8 cellular contexts compared by ENCODE assay signal in the genomic region with DNA sequence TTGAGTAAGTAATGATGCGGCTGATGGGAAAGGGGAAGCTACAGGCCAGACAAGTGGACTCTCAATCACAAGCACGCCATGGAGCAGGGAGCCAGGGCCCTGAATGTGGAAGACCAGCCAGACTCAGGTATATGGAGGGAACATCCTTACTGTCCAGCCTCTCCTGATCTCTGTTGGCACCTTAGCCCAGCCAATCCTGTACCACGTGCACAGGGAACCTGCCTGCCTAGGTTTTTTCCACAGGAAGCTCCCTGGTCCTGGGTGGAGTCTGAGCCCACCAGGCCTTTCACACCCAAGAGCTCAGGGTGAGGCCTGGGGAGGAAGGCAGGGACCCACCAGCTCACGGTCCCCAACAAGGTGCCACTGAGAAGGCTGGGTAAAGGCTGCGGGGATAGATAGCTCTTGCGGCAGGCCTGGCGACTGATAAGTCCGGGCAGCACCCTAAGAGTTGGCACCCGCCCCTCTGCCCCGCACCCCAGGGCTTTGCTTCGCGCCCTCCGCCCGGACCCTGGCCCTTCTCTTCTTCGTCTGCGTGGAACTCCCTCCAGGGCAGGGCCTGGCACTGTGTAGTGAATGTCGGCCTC. TPM values are rescaled to one million over a fixed set of nuclear protein-coding genes. Genes with fewer than 3 reads are reported as not detected.
DNase-seq lines count a peak whose midpoint lies in the region; ATAC-seq and TF ChIP-seq lines count a peak whose summit lies in the region.

No MANE protein-coding gene starts in this region.

- POLR2A ChIA-PET in Caco-2 (lab: Charles Lee): interaction anchor here (0.8 to 1.1 kb wide), 2 partner anchors 133 to 257 kb away, joined by 4 to 14 read pairs; no protein-coding TSS in a partner anchor

- TF ChIP-seq CTCF in Caco-2 (IDR thresholded peaks at IDR 0.05; ENCODE audit: insufficient read depth in 1 of 2, low read depth in 1 of 2, low read length in 1 of 2, severe bottlenecking in 1 of 2, unreplicated experiment in 1 of 2): no peak
- no peak for TF ChIP-seq CTCF in vagina (IDR thresholded peaks at IDR 0.05)

- H4K8ac ChIP-seq in mesenchymal stem cell (ENCODE audit: low read length): peak overlapping the region; percentile 42

- TSS peak; percentile 73 for BruUV-seq in Caco-2 (replicated peaks; lab: Mats Ljungman, UMichigan)

- peak overlapping the region; percentile 74 for H4K91ac ChIP-seq in mesenchymal stem cell (ENCODE audit: low read length)

- H3K4ac ChIP-seq in mesenchymal stem cell (ENCODE audit: low read depth in 1 of 2, low read length in 2 of 2): peak overlapping the region; percentile 10 to 85

- H3K9ac ChIP-seq in HUES6 (ENCODE audit: low read length) (peak overlapping the region; percentile 80), mesenchymal stem cell (ENCODE audit: low read length) (peak overlapping the region; percentile 90)

- H3K4me1 Mint-ChIP-seq in Caco-2 (ENCODE audit: low read depth, unreplicated experiment): peaks cover 18% of the 10 kb centered on the region

- DNase-seq in Caco-2: peak; percentile 51 to 59
- peak; percentile 20 to 68 for DNase-seq in T47D (ENCODE audit: low read depth in 1 of 2, low spot score in 1 of 2)
- DNase-seq in mesenchymal stem cell: peak; percentile 53
- no peak for DNase-seq in vagina (ENCODE audit: extremely low spot score in 2 of 2)
- DNase-seq in putamen (ENCODE audit: low spot score): no peak
- no peak for DNase-seq in C1 segment of cervical spinal cord (lab: John Stamatoyannopoulos, UW)

- 16% methylated on average over 17 of the region's 17 CpGs for WGBS in mesenchymal stem cell

- ATAC-seq in GM21381 (IDR thresholded peaks at IDR 0.05; ENCODE audit: unreplicated experiment): no peak

- H3K27me3 ChIP-seq in Caco-2 (replicated peaks; ENCODE audit: control insufficient read depth, insufficient read depth, low read length) (no peaks in the 10 kb centered on the region), HUES6 (ENCODE audit: control insufficient read depth, insufficient read depth, low read length) (no peaks in the 10 kb centered on the region), mesenchymal stem cell (ENCODE audit: control insufficient read depth in 1 of 2, insufficient read depth in 1 of 2, low read length in 2 of 2) (peaks cover 0 to 11% of the 10 kb centered on the region in 2 experiments), vagina (no peaks in the 10 kb centered on the region)

- H3K27ac Mint-ChIP-seq in Caco-2 (ENCODE audit: unreplicated experiment): peak overlapping the region; percentile 96

- TF ChIP-seq POLR2A in vagina (IDR thresholded peaks at IDR 0.05): no peak

- H3K79me1 ChIP-seq in mesenchymal stem cell (replicated peaks; ENCODE audit: low read length, poor library complexity, severe bottlenecking): peaks cover 39% of the 10 kb centered on the region

- no peak overlapping the region for H2BK120ac ChIP-seq in mesenchymal stem cell (ENCODE audit: low read depth, low read length)

- peak overlapping the region; percentile 11 to 86 for H3K18ac ChIP-seq in mesenchymal stem cell (ENCODE audit: low read depth in 1 of 2, low read length in 2 of 2)

- CTCF ChIA-PET in Caco-2 (lab: Charles Lee): interaction anchor here (0.6 to 1.4 kb wide), 4 partner anchors 9 to 219 kb away, joined by 3 to 25 read pairs (median 6); no protein-coding TSS in a partner anchor

- H3K4me1 ChIP-seq in Caco-2: peaks cover 14% of the 10 kb centered on the region
- peaks cover 16% of the 10 kb centered on the region for H3K4me1 ChIP-seq in HUES6 (ENCODE audit: control insufficient read depth, insufficient read depth, low read length)
- H3K4me1 ChIP-seq in mesenchymal stem cell (ENCODE audit: control insufficient read depth, insufficient read depth, low read depth, low read length): peaks cover 35% of the 10 kb centered on the region
- peaks cover 24% of the 10 kb centered on the region for H3K4me1 ChIP-seq in vagina

- H3K4me3 Mint-ChIP-seq in Caco-2 (ENCODE audit: unreplicated experiment): peak overlapping the region; percentile 93

- H2BK12ac ChIP-seq in mesenchymal stem cell (ENCODE audit: low read length in 2 of 2): peak overlapping the region in 1 of 2 experiments; percentile 51

- peak overlapping the region; percentile 87 for H2AK5ac ChIP-seq in mesenchymal stem cell (ENCODE audit: low read length, severe bottlenecking)

- H3K23ac ChIP-seq in mesenchymal stem cell (ENCODE audit: low read length in 2 of 2): no peak overlapping the region

- peaks cover 47% of the 10 kb centered on the region for H3K36me3 Mint-ChIP-seq in Caco-2 (ENCODE audit: insufficient read depth, unreplicated experiment)

- peak overlapping the region; percentile 54 for H2AFZ ChIP-seq in mesenchymal stem cell (ENCODE audit: low read depth, low read length)

- in situ Hi-C loops in T47D (cut with HindIII; ENCODE audit: low pct_unique_long_range_greater_than_20kb, low sequenced_read_pairs): no loop called here

- no peaks in the 10 kb centered on the region for H3K9me3 Mint-ChIP-seq in Caco-2 (ENCODE audit: unreplicated experiment)

- H3K4me3 ChIP-seq in Caco-2 (ENCODE audit: low read depth, low read length): peak overlapping the region; percentile 75
- H3K4me3 ChIP-seq in HUES6 (ENCODE audit: low read depth, low read length): peak overlapping the region; percentile 97
- H3K4me3 ChIP-seq in mesenchymal stem cell (ENCODE audit: insufficient read depth in 1 of 2, low read depth in 1 of 2, low read length in 2 of 2): peak overlapping the region; percentile 49 to 95
- H3K4me3 ChIP-seq in vagina: peak overlapping the region; percentile 74 to 98

- peak overlapping the region; percentile 25 for H2BK5ac ChIP-seq in mesenchymal stem cell (ENCODE audit: low read depth, low read length, poor library complexity, severe bottlenecking)

- H3K27ac ChIP-seq in HUES6 (ENCODE audit: low read depth, low read length) (peak overlapping the region; percentile 94), mesenchymal stem cell (ENCODE audit: low read length, poor library complexity, severe bottlenecking) (peak overlapping the region; percentile 81), vagina (peak overlapping the region; percentile 78)

- H3K14ac ChIP-seq in mesenchymal stem cell (ENCODE audit: low read length in 2 of 2): peak overlapping the region in 1 of 2 experiments; percentile 12

- no peaks in the 10 kb centered on the region for H3K9me3 ChIP-seq in Caco-2
- H3K9me3 ChIP-seq in HUES6 (ENCODE audit: control insufficient read depth, insufficient read depth, low read depth, low read length): no peaks in the 10 kb centered on the region
- no peaks in the 10 kb centered on the region for H3K9me3 ChIP-seq in mesenchymal stem cell (ENCODE audit: control insufficient read depth, low read length)
- no peaks in the 10 kb centered on the region for H3K9me3 ChIP-seq in vagina

- intact Hi-C loops in Caco-2 (cut with micrococcal nuclease; ENCODE audit: unreplicated experiment) (loop anchor here (1.0 to 5.0 kb wide), 2 partner anchors 86 to 212 kb away; no protein-coding TSS in a partner anchor), vagina (cut with DNase I) (loop anchor here (5.0 kb wide), 2 partner anchors 131 to 396 kb away; a partner anchor contains a TSS)

- H2BK15ac ChIP-seq in mesenchymal stem cell (ENCODE audit: low read depth, poor library complexity, severe bottlenecking): peak overlapping the region; percentile 83

- H3K27me3 Mint-ChIP-seq in Caco-2 (ENCODE audit: insufficient read depth, unreplicated experiment): no peaks in the 10 kb centered on the region

- H3K4me2 ChIP-seq in mesenchymal stem cell (ENCODE audit: low read length, poor library complexity, severe bottlenecking): peak overlapping the region; percentile 56

- H3K36me3 ChIP-seq in Caco-2 (ENCODE audit: control insufficient read depth, insufficient read depth, low read length): peaks cover 4% of the 10 kb centered on the region
- H3K36me3 ChIP-seq in HUES6 (ENCODE audit: control insufficient read depth, insufficient read depth, low read length): peaks cover 29% of the 10 kb centered on the region
- peaks cover 28 to 31% of the 10 kb centered on the region in 2 experiments for H3K36me3 ChIP-seq in mesenchymal stem cell (ENCODE audit: control insufficient read depth in 1 of 2, insufficient read depth in 2 of 2, low read depth in 1 of 2, low read length in 2 of 2)
- peaks cover 0 to 17% of the 10 kb centered on the region in 2 donors for H3K36me3 ChIP-seq in vagina

RNA-seq across cellular contexts. Expression of a gene that starts 0.9 kb away (rescaled TPM):
- total RNA-seq in Caco-2 (2022) (236 and 279 TPM in 2 replicates), vagina (53.3 TPM)
- 46.0 TPM for polyA plus RNA-seq in mesenchymal stem cell (2013, experiment 1 of 2)
- 44.5 TPM for polyA plus RNA-seq in mesenchymal stem cell (2013, experiment 2 of 2)

RNA-seq across cellular contexts. Expression of a gene that starts 16.1 kb away (rescaled TPM):
- total RNA-seq in Caco-2 (2022) (12.6 and 15.4 TPM in 2 replicates), vagina (10.8 TPM)
- 7.8 TPM for polyA plus RNA-seq in mesenchymal stem cell (2013, experiment 1 of 2)
- 7.5 TPM for polyA plus RNA-seq in mesenchymal stem cell (2013, experiment 2 of 2)

RNA-seq across cellular contexts. Expression of a gene that starts 16.1 kb away (rescaled TPM):
- 45.2 and 50.3 TPM in 2 replicates for total RNA-seq in Caco-2 (2022)
- 24.4 TPM for polyA plus RNA-seq in mesenchymal stem cell (2013, experiment 1 of 2)
- 22.4 TPM for polyA plus RNA-seq in mesenchymal stem cell (2013, experiment 2 of 2)
- 25.8 TPM for total RNA-seq in vagina

RNA-seq across cellular contexts. Expression of a gene that starts 46.3 kb away (rescaled TPM):
- total RNA-seq in Caco-2 (2022) (not detected in 2 replicates), vagina (not detected)
- polyA plus RNA-seq in mesenchymal stem cell (2013, experiment 1 of 2): 1.2 TPM
- polyA plus RNA-seq in mesenchymal stem cell (2013, experiment 2 of 2): 1.2 TPM

RNA-seq across cellular contexts. Expression of a gene that starts 50.5 kb away (rescaled TPM):
- total RNA-seq in Caco-2 (2022): 26.2 and 26.5 TPM in 2 replicates
- polyA plus RNA-seq in mesenchymal stem cell (2013, experiment 1 of 2): 16.4 TPM
- 16.4 TPM for polyA plus RNA-seq in mesenchymal stem cell (2013, experiment 2 of 2)
- total RNA-seq in vagina: 19.9 TPM

Comparison
In these comparisons a context has a peak if more than half of its experiments do, and no peak if none do; other contexts are left out.
1. DNase-seq: peak in Caco-2 (2 of 2), T47D (2 of 2) and mesenchymal stem cell (single experiment); none in vagina (0 of 2), putamen (single experiment) and C1 segment of cervical spinal cord (0 of 14).
2. Peak in every context shown above with its lines, with median percentiles within 50 percentile points of each other: H3K4me3 ChIP-seq and H3K27ac ChIP-seq.